12 cellular contexts compared by ENCODE assay signal in genomic region chr20:53613748-53614147, GRCh38. TPM values are rescaled to one million over a fixed set of nuclear protein-coding genes. Genes with fewer than 3 reads are reported as not detected.
DNase-seq lines count a peak whose midpoint lies in the region; ATAC-seq lines count a peak whose summit lies in the region.
"Had no signal": no experiment of that assay in that cellular context is flagged by ENCODE, and none has a peak within 500 bp of the region (broad histone marks: within the 10 kb centered on the region; RNA-seq: fewer than 3 reads in every experiment).

No MANE protein-coding gene starts in this region.

- no peaks in the 10 kb centered on the region for H3K9me3 ChIP-seq in skeletal muscle satellite cell (replicated peaks; ENCODE audit: low read length)

- H3K4me3 ChIP-seq in skeletal muscle satellite cell (ENCODE audit: low read length): no peak overlapping the region

- no peak for ATAC-seq in HG03039 (IDR thresholded peaks at IDR 0.05; ENCODE audit: unreplicated experiment)
- ATAC-seq: HepG2 had no signal

- peaks cover 54% of the 10 kb centered on the region for H3K4me1 ChIP-seq in skeletal muscle satellite cell (ENCODE audit: control insufficient read depth, insufficient read depth, low read length)

- H3K9ac ChIP-seq in skeletal muscle satellite cell (ENCODE audit: low read depth, low read length): peak overlapping the region; percentile 54

- no peaks in the 10 kb centered on the region for H3K27me3 ChIP-seq in skeletal muscle satellite cell (ENCODE audit: control insufficient read depth, insufficient read depth, low read length)

- no peaks in the 10 kb centered on the region for H3K36me3 ChIP-seq in skeletal muscle satellite cell (ENCODE audit: insufficient read depth, low read length)

- H3K4me2 ChIP-seq in skeletal muscle satellite cell (ENCODE audit: low read length): no peak overlapping the region

- DNase-seq in GM03348 (ENCODE audit: low spot score) (peak; percentile 31), NCI-H82 (lab: John Stamatoyannopoulos, UW) (peak; percentile 28), epidermal melanocyte (ENCODE audit: insufficient read length, low spot score) (peak; percentile 16), NOMO-1 treated with DMSO at 0.1 percent for 48 hours (lab: John Stamatoyannopoulos, UW; ENCODE audit: unreplicated experiment) (no peak), NCI-H226 (no peak)
- DNase-seq: activated naive CD4-positive, alpha-beta T cell treated with Interleukin-2 at 50 U/mL for 16 hours; CD4-positive, CD25-positive, alpha-beta regulatory T cell; NCI-H774; SIG-M5 had no signal

RNA-seq across cellular contexts. Expression of gene ZNF217, which starts 20.1 kb away (rescaled TPM):
- 12.2 and 14.9 TPM in 2 replicates for total RNA-seq in skeletal muscle satellite cell (2012; rRNA removed)

Comparison
In these comparisons a context has a peak if more than half of its experiments do, and no peak if none do; other contexts are left out.
1. DNase-seq: peak in GM03348 (single experiment), NCI-H82 (single experiment) and epidermal melanocyte (single experiment); none in NOMO-1 treated with DMSO at 0.1 percent for 48 hours (single experiment) and NCI-H226 (single experiment).